ENCODE assay signal across 21 cellular contexts in the genomic region with DNA sequence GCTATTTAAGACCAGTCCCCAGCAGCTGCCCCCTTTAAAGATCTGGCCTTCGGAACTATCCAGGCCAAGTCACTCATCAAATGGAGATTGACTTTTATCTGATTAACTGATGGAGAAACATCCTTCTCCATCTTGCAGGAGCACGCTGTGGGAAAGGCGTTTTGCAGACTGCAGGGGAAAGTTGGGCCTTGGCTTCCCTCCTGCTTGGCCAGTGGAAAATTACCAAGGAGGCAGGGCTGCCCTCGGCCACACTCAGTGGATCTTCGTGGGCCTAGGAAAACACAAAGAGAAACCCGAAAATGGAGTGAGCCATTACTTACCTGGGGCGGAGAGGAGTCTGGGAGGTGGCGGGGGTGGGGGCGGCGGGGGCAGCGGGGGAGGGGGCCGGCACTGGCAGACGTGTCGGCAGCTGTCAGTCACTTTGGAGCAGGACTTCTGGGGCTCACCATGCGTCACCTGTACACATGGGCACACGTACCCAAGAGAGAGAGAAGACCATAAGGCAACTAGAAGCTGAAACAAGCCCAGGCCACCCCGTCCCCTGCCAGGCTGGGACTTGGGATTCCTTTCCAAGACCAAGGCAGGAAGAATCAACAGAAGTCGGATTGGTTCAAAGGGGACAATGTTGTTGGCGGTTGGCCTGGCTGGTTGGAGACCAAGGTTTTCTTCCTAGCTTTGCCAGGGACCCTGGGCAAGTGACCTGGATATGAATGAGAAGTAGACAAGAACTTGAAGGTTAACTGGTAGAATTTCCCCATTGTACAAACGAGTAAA. TPM values are rescaled to one million over a fixed set of nuclear protein-coding genes. Genes with fewer than 3 reads are reported as not detected.
"Had no signal": no experiment of that assay in that cellular context is flagged by ENCODE, and none has a peak within 500 bp of the region (broad histone marks: within the 10 kb centered on the region; RNA-seq: fewer than 3 reads in every experiment).

No MANE protein-coding gene starts in this region.

- H3K9me3 Mint-ChIP-seq: activated naive CD4-positive, alpha-beta T cell treated with anti-CD3 and anti-CD28 coated beads, Interleukin-2, amount 50 U/mL, for 72 hours; activated T-cell treated with anti-CD3 and anti-CD28 coated beads, Interleukin-2, amount 50 U/mL, for 72 hours; endodermal cell; mesothelial cell of epicardium; stimulated activated memory B cell treated with anti-CD40 and anti-IgM and Interleukin-4, amounts not matched to agents 10 μg/mL and 1 μg/mL and 100 μg/mL, for 72 hours; T-helper 1 cell treated with Interleukin-12 subunit alpha and Interleukin-12 subunit beta and Interleukin-4 antibody, amounts not matched to agents 30 μg/mL and 1 μg/mL, for 36 hours had no signal

- H3K27ac Mint-ChIP-seq: activated naive CD4-positive, alpha-beta T cell treated with anti-CD3 and anti-CD28 coated beads, Interleukin-2, amount 50 U/mL, for 72 hours; activated T-cell treated with anti-CD3 and anti-CD28 coated beads, Interleukin-2, amount 50 U/mL, for 72 hours; endodermal cell; mesothelial cell of epicardium; stimulated activated memory B cell treated with anti-CD40 and anti-IgM and Interleukin-4, amounts not matched to agents 10 μg/mL and 1 μg/mL and 100 μg/mL, for 72 hours; T-helper 1 cell treated with Interleukin-12 subunit alpha and Interleukin-12 subunit beta and Interleukin-4 antibody, amounts not matched to agents 30 μg/mL and 1 μg/mL, for 36 hours had no signal

- H3K27me3 ChIP-seq: adrenal gland, cardiac muscle cell had no signal

- H3K36me3 Mint-ChIP-seq: activated naive CD4-positive, alpha-beta T cell treated with anti-CD3 and anti-CD28 coated beads, Interleukin-2, amount 50 U/mL, for 72 hours; mesothelial cell of epicardium; stimulated activated memory B cell treated with anti-CD40 and anti-IgM and Interleukin-4, amounts not matched to agents 10 μg/mL and 1 μg/mL and 100 μg/mL, for 72 hours had no signal

- H3K4me3 Mint-ChIP-seq: activated T-cell treated with anti-CD3 and anti-CD28 coated beads, Interleukin-2, amount 50 U/mL, for 72 hours; endodermal cell; mesothelial cell of epicardium; stimulated activated memory B cell treated with anti-CD40 and anti-IgM and Interleukin-4, amounts not matched to agents 10 μg/mL and 1 μg/mL and 100 μg/mL, for 72 hours; T-helper 1 cell treated with Interleukin-12 subunit alpha and Interleukin-12 subunit beta and Interleukin-4 antibody, amounts not matched to agents 30 μg/mL and 1 μg/mL, for 36 hours had no signal

- H3K4me1 Mint-ChIP-seq: mesothelial cell of epicardium; stimulated activated memory B cell treated with anti-CD40 and anti-IgM and Interleukin-4, amounts not matched to agents 10 μg/mL and 1 μg/mL and 100 μg/mL, for 72 hours had no signal

- H3K36me3 ChIP-seq: adrenal gland, cardiac muscle cell had no signal

- H3K9me3 ChIP-seq: adrenal gland had no signal

- H3K27ac ChIP-seq: adrenal gland, cardiac muscle cell had no signal

- DNase-seq: activated CD4-positive, CD25-positive, alpha-beta regulatory T cell treated with anti-CD3 and anti-CD28 coated beads, Interleukin-2, amount 50 U/mL, for 72 hours; activated gamma-delta T cell; activated T-cell treated with anti-CD3 and anti-CD28 coated beads, Interleukin-2, amount 50 U/mL, for 72 hours; adrenal gland; endodermal cell; stimulated activated CD4-positive, alpha-beta T cell treated with anti-CD3 and anti-CD28 coated beads, Interleukin-4, amount 100 ng/mL, for 24 hours; trophoblast cell had no signal

- ATAC-seq: activated naive CD4-positive, alpha-beta T cell treated with anti-CD3 and anti-CD28 coated beads, Interleukin-2, amount 50 U/mL, for 72 hours; activated T-cell treated with anti-CD3 and anti-CD28 coated beads, Interleukin-2, amount 50 U/mL, for 72 hours; left lobe of liver; stimulated activated memory B cell treated with anti-CD40 and anti-IgM and Interleukin-4, amounts not matched to agents 10 μg/mL and 1 μg/mL and 100 μg/mL, for 72 hours had no signal

- H3K4me1 ChIP-seq: adrenal gland had no signal

- H3K4me3 ChIP-seq: adrenal gland, cardiac muscle cell, lung had no signal

RNA-seq across cellular contexts. Expression of a gene that starts 9.2 kb away (rescaled TPM):
- total RNA-seq: activated CD8-positive, alpha-beta memory T cell treated with anti-CD3 and anti-CD28 coated beads for 36 hours; activated naive CD4-positive, alpha-beta T cell treated with anti-CD3 and anti-CD28 coated beads, Interleukin-2, amount 50 U/mL, for 72 hours; activated T-cell treated with anti-CD3 and anti-CD28 coated beads, Interleukin-2, amount 50 U/mL, for 72 hours; epithelial cell of proximal tubule; myocyte; osteoblast; pulmonary artery endothelial cell had no signal
- polyA plus RNA-seq: keratinocyte, neural cell had no signal
